ENCODE assay signal across 15 cellular contexts in the genomic region with DNA sequence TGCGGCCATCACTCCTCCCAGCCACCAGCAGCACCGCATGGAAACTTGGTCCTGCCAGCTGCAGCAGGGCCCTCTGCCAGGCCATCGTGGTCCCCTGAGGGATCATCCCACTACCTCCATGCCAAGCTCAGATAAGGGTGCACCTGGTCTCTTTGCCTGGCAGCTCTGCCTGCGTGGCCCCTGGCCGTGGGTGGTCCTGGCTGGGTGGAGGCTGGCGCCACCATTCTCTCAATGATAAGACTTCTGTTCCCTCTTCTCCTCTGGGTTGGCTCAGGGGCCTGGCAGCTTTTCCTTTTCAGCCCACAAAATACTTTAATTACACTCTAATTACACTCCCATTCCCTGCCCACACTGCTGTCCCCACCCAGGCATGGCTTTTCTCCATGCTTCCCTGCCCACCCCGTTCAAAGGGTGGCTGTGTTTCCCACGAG. TPM values are rescaled to one million over a fixed set of nuclear protein-coding genes. Genes with fewer than 3 reads are reported as not detected.
A peak's percentile ranks its signal among the peaks of the same experiment; 100 is the strongest.
DNase-seq lines count a peak whose midpoint lies in the region; ATAC-seq lines count a peak whose summit lies in the region.
"Had no signal": no experiment of that assay in that cellular context is flagged by ENCODE, and none has a peak within 500 bp of the region (broad histone marks: within the 10 kb centered on the region; RNA-seq: fewer than 3 reads in every experiment).

No MANE protein-coding gene starts in this region.

- DNase-seq in COR-L47 (lab: John Stamatoyannopoulos, UW) (peak; percentile 88), DMS 273 treated with DMSO at 0.1 percent for 48 hours (lab: John Stamatoyannopoulos, UW) (peak; percentile 62), NCI-H69 (lab: John Stamatoyannopoulos, UW) (peak; percentile 94), left lobe of liver (ENCODE audit: low spot score) (no peak), substantia nigra (lab: John Stamatoyannopoulos, UW) (no peak), SK-N-DZ (ENCODE audit: low spot score) (no peak)
- DNase-seq: HFFc6, KG1, NCI-H1930, NCI-H526 treated with DMSO at 0.1 percent for 48 hours, SIG-M5 had no signal

- no peak overlapping the region for H3K27ac ChIP-seq in substantia nigra (ENCODE audit: low read depth, low read length, poor library complexity, severe bottlenecking)
- H3K27ac ChIP-seq: BLaER1 treated with 17β-estradiol and CSF1 and Interleukin-3, amounts not matched to agents 10 nM and 100 nM had no signal

- ATAC-seq in left lobe of liver (peak; percentile 64), GM21360 (IDR thresholded peaks at IDR 0.05; ENCODE audit: unreplicated experiment) (no peak), GM19023 (IDR thresholded peaks at IDR 0.05; ENCODE audit: unreplicated experiment) (no peak)
- ATAC-seq: GM23338 had no signal

RNA-seq across cellular contexts. Expression of a gene that starts 26.8 kb away (rescaled TPM):
- total RNA-seq in left lobe of liver, result 547 TPM
- 19.0 and 20.0 TPM in 2 replicates for polyA plus RNA-seq in SK-N-DZ (2014; cell fraction: cytosol; rRNA removed)
- 8.4 and 10.4 TPM in 2 replicates for polyA plus RNA-seq in SK-N-DZ (2014; cell fraction: nucleus; rRNA removed)

Comparison
In these comparisons a context has a peak if more than half of its experiments do, and no peak if none do; other contexts are left out.
1. DNase-seq: peak in COR-L47 (single experiment), DMS 273 treated with DMSO at 0.1 percent for 48 hours (single experiment) and NCI-H69 (single experiment); none in left lobe of liver (single experiment), substantia nigra (0 of 49) and SK-N-DZ (single experiment).